1 cellular context compared by ENCODE assay signal in genomic region chr7:73503229-73503628, GRCh38.
TF ChIP-seq lines count a peak whose summit lies in the region.

No MANE protein-coding gene starts in this region.

TF ChIP-seq in HepG2, 621 proteins besides CTCF, POLR2A, EP300 and RAD21:
- TF ChIP-seq, protein P1, sequence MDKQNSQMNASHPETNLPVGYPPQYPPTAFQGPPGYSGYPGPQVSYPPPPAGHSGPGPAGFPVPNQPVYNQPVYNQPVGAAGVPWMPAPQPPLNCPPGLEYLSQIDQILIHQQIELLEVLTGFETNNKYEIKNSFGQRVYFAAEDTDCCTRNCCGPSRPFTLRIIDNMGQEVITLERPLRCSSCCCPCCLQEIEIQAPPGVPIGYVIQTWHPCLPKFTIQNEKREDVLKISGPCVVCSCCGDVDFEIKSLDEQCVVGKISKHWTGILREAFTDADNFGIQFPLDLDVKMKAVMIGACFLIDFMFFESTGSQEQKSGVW (CRISPR knock-in tag; IDR thresholded peaks at IDR 0.05; ENCODE audit: borderline replicate concordance) = no peak
- TF ChIP-seq ZNF121 (CRISPR knock-in tag; IDR thresholded peaks at IDR 0.05) = peak; percentile 77; the same call in 1 of the 2 replicates
TF ChIP-seq in HepG2: peak in this region for 1.
